ENCODE assay signal across 8 cellular contexts in genomic region chrX:103464071-103464773, GRCh38. TPM values are rescaled to one million over a fixed set of nuclear protein-coding genes. Genes with fewer than 3 reads are reported as not detected.
DNase-seq lines count a peak whose midpoint lies in the region; ATAC-seq and TF ChIP-seq lines count a peak whose summit lies in the region.

No MANE protein-coding gene starts in this region.

- peak overlapping the region; percentile 65 for H3K4me2 ChIP-seq in mesenchymal stem cell (ENCODE audit: low read length, poor library complexity, severe bottlenecking)

- no peaks in the 10 kb centered on the region for H3K79me1 ChIP-seq in mesenchymal stem cell (replicated peaks; ENCODE audit: low read length, poor library complexity, severe bottlenecking)

- H4K91ac ChIP-seq in mesenchymal stem cell (ENCODE audit: low read length), result no peak overlapping the region

- H3K14ac ChIP-seq in mesenchymal stem cell (ENCODE audit: low read length in 2 of 2), result no peak overlapping the region

- no peak overlapping the region for H2AFZ ChIP-seq in mesenchymal stem cell (ENCODE audit: low read depth, low read length)

- H2BK12ac ChIP-seq in mesenchymal stem cell (ENCODE audit: low read length in 2 of 2), result peak overlapping the region in 1 of 2 experiments; percentile 18

- DNase-seq in NCI-H2081 (lab: John Stamatoyannopoulos, UW) (peak; percentile 11 to 29), NCI-H2081 treated with DMSO at 0.1 percent for 48 hours (lab: John Stamatoyannopoulos, UW) (no peak), WERI-Rb-1 (peak; percentile 29), mesenchymal stem cell (peak; percentile 69), tibial artery (no peak)
- DNase-seq in effector CD4-positive, alpha-beta T cell, result peak; percentile 6

- peaks cover 4% of the 10 kb centered on the region; the same call in 1 of the 2 replicates for H3K9me3 ChIP-seq in HUES48 (ENCODE audit: control insufficient read depth, insufficient read depth, low read length)
- no peaks in the 10 kb centered on the region for H3K9me3 ChIP-seq in WERI-Rb-1 (ENCODE audit: severe bottlenecking)
- H3K9me3 ChIP-seq in mesenchymal stem cell (ENCODE audit: control insufficient read depth, low read length), result no peaks in the 10 kb centered on the region
- H3K9me3 ChIP-seq in tibial artery, result no peaks in the 10 kb centered on the region

- peak overlapping the region; percentile 19 for H2BK120ac ChIP-seq in mesenchymal stem cell (ENCODE audit: low read depth, low read length)

- ATAC-seq in GM21529 (IDR thresholded peaks at IDR 0.05; ENCODE audit: unreplicated experiment), result peak; percentile 72

- H3K9ac ChIP-seq in HUES48 (ENCODE audit: low read depth, low read length) (no peak overlapping the region), mesenchymal stem cell (ENCODE audit: low read length) (peak overlapping the region; percentile 78)

- H2AK5ac ChIP-seq in mesenchymal stem cell (ENCODE audit: low read length, severe bottlenecking), result no peak overlapping the region

- peak; percentile 16; the same call in 1 of the 2 replicates for TF ChIP-seq CTCF in WERI-Rb-1 (IDR thresholded peaks at IDR 0.05; ENCODE audit: low read depth, low read length)
- peak; percentile 26 to 32 for TF ChIP-seq CTCF in tibial artery (IDR thresholded peaks at IDR 0.05)

- no peaks in the 10 kb centered on the region for H3K27me3 ChIP-seq in HUES48 (ENCODE audit: control insufficient read depth, insufficient read depth, low read length)
- peaks cover 19% of the 10 kb centered on the region for H3K27me3 ChIP-seq in WERI-Rb-1 (ENCODE audit: insufficient read depth, low read depth, severe bottlenecking)
- H3K27me3 ChIP-seq in mesenchymal stem cell (ENCODE audit: control insufficient read depth in 1 of 2, insufficient read depth in 1 of 2, low read length in 2 of 2), result peaks cover 0 to 7% of the 10 kb centered on the region in 2 experiments
- H3K27me3 ChIP-seq in tibial artery, result no peaks in the 10 kb centered on the region

- H3K27ac ChIP-seq in HUES48 (ENCODE audit: low read depth, low read length), result no peak overlapping the region
- H3K27ac ChIP-seq in WERI-Rb-1, result no peak overlapping the region
- no peak overlapping the region for H3K27ac ChIP-seq in mesenchymal stem cell (ENCODE audit: low read length, poor library complexity, severe bottlenecking)
- H3K27ac ChIP-seq in tibial artery, result no peak overlapping the region

- H3K4ac ChIP-seq in mesenchymal stem cell (ENCODE audit: low read depth in 1 of 2, low read length in 2 of 2), result no peak overlapping the region

- no peak overlapping the region for H2BK5ac ChIP-seq in mesenchymal stem cell (ENCODE audit: low read depth, low read length, poor library complexity, severe bottlenecking)

- H3K23ac ChIP-seq in mesenchymal stem cell (ENCODE audit: low read length in 2 of 2), result no peak overlapping the region

- H3K36me3 ChIP-seq in HUES48 (ENCODE audit: control insufficient read depth, insufficient read depth, low read length) (peaks cover 15% of the 10 kb centered on the region; the same call in 1 of the 2 replicates), WERI-Rb-1 (no peaks in the 10 kb centered on the region), mesenchymal stem cell (ENCODE audit: control insufficient read depth in 1 of 2, insufficient read depth in 2 of 2, low read depth in 1 of 2, low read length in 2 of 2) (no peaks in the 10 kb centered on the region), tibial artery (no peaks in the 10 kb centered on the region)

- intact Hi-C loops in tibial artery (cut with DNase I; ENCODE audit: low total_unique reads), result loop anchor here (5.0 kb wide), 1 partner anchor 117 kb away; no protein-coding TSS in a partner anchor

- no peak overlapping the region for H2BK15ac ChIP-seq in mesenchymal stem cell (ENCODE audit: low read depth, poor library complexity, severe bottlenecking)

- no peak overlapping the region for H4K8ac ChIP-seq in mesenchymal stem cell (ENCODE audit: low read length)

- H3K4me3 ChIP-seq in HUES48 (ENCODE audit: low read depth, low read length), result peak overlapping the region; percentile 44
- H3K4me3 ChIP-seq in WERI-Rb-1 (ENCODE audit: low read depth, low read length), result no peak overlapping the region
- H3K4me3 ChIP-seq in mesenchymal stem cell (ENCODE audit: insufficient read depth in 1 of 2, low read depth in 1 of 2, low read length in 2 of 2), result peak overlapping the region in 1 of 2 experiments; percentile 69
- H3K4me3 ChIP-seq in tibial artery, result peak overlapping the region; percentile 38 to 41

- peak overlapping the region in 1 of 2 experiments; percentile 34 for H3K18ac ChIP-seq in mesenchymal stem cell (ENCODE audit: low read depth in 1 of 2, low read length in 2 of 2)

- 67% methylated on average over 5 of the region's 8 CpGs for WGBS in mesenchymal stem cell

- H3K4me1 ChIP-seq in HUES48 (ENCODE audit: control insufficient read depth, insufficient read depth, low read length), result peaks cover 5% of the 10 kb centered on the region; the same call in 1 of the 2 replicates
- peaks cover 3% of the 10 kb centered on the region for H3K4me1 ChIP-seq in mesenchymal stem cell (ENCODE audit: control insufficient read depth, insufficient read depth, low read depth, low read length)
- H3K4me1 ChIP-seq in tibial artery, result no peaks in the 10 kb centered on the region

RNA-seq across cellular contexts. Expression of gene RAB40A, which starts 55.1 kb away (rescaled TPM):
- polyA plus RNA-seq in mesenchymal stem cell (2013, experiment 1 of 2), result 0.06 TPM
- polyA plus RNA-seq in mesenchymal stem cell (2013, experiment 2 of 2), result 0.04 TPM

Comparison
In these comparisons a context has a peak if more than half of its experiments do, and no peak if none do; other contexts are left out.
1. DNase-seq: peak in NCI-H2081 (2 of 2), WERI-Rb-1 (single experiment), effector CD4-positive, alpha-beta T cell (single experiment) and mesenchymal stem cell (single experiment); none in NCI-H2081 treated with DMSO at 0.1 percent for 48 hours (single experiment) and tibial artery (0 of 2).